Comparison of ENCODE assay signal across 14 cellular contexts in genomic region chr21:42860345-42860744, GRCh38.
"Had no signal": no experiment of that assay in that cellular context is flagged by ENCODE, and none has a peak within 500 bp of the region (broad histone marks: within the 10 kb centered on the region; RNA-seq: fewer than 3 reads in every experiment).

No MANE protein-coding gene starts in this region.

- H3K27me3 Mint-ChIP-seq: memory B cell, progenitor cell of endocrine pancreas, type B pancreatic cell had no signal

- H3K4me1 Mint-ChIP-seq: endodermal cell, mesothelial cell of epicardium had no signal

- H3K4me3 Mint-ChIP-seq: endodermal cell, memory B cell, mesothelial cell of epicardium, natural killer cell, neural progenitor cell, type B pancreatic cell had no signal

- H3K36me3 Mint-ChIP-seq: natural killer cell had no signal

- H3K27ac Mint-ChIP-seq: endodermal cell, memory B cell, mesothelial cell of epicardium, neural progenitor cell, progenitor cell of endocrine pancreas, type B pancreatic cell had no signal

- DNase-seq: effector CD4-positive, alpha-beta T cell; islet precursor cell; lower lobe of right lung; natural killer cell; occipital lobe; stimulated activated CD4-positive, alpha-beta T cell treated with anti-CD3 and anti-CD28 coated beads, Interleukin-2, amount 100 ng/mL, for 48 hours; stimulated activated naive CD8-positive, alpha-beta T cell treated with anti-CD3 and anti-CD28 coated beads, Interleukin-15, Interleukin-2, amounts not matched to agents 100 U/mL and 50 U/mL, for 24 hours; thyroid gland had no signal

- H3K9me3 Mint-ChIP-seq: endodermal cell, memory B cell, mesothelial cell of epicardium, natural killer cell, neural progenitor cell, type B pancreatic cell had no signal
